Comparison of ENCODE assay signal across 1 cellular context in genomic region chr4:184351560-184352451, GRCh38.
TF ChIP-seq lines count a peak whose summit lies in the region.

No MANE protein-coding gene starts in this region.

TF ChIP-seq in IMR-90, 13 proteins besides CTCF, POLR2A, EP300 and RAD21 (continued from another document):
- TF ChIP-seq CEBPB (IDR thresholded peaks at IDR 0.05; ENCODE audit: low read depth, low read length) (no peak), SMC3 (IDR thresholded peaks at IDR 0.05; ENCODE audit: low read depth, low read length) (no peak), CHD1 (IDR thresholded peaks at IDR 0.05; ENCODE audit: low read depth, low read length) (no peak), FOS (IDR thresholded peaks at IDR 0.05; ENCODE audit: low read depth, low read length) (no peak), RCOR1 (IDR thresholded peaks at IDR 0.05; ENCODE audit: insufficient replicate concordance, low read length) (no peak), ELK1 (IDR thresholded peaks at IDR 0.05; ENCODE audit: borderline replicate concordance, low read depth, low read length) (no peak), MAFK (IDR thresholded peaks at IDR 0.05; ENCODE audit: low read depth, low read length) (no peak), MAZ (IDR thresholded peaks at IDR 0.05; ENCODE audit: borderline replicate concordance, low read depth, low read length) (no peak), RFX5 (IDR thresholded peaks at IDR 0.05; ENCODE audit: low read depth, low read length) (no peak)
- TF ChIP-seq, protein P1, sequence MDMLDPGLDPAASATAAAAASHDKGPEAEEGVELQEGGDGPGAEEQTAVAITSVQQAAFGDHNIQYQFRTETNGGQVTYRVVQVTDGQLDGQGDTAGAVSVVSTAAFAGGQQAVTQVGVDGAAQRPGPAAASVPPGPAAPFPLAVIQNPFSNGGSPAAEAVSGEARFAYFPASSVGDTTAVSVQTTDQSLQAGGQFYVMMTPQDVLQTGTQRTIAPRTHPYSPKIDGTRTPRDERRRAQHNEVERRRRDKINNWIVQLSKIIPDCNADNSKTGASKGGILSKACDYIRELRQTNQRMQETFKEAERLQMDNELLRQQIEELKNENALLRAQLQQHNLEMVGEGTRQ (IDR thresholded peaks at IDR 0.05; ENCODE audit: low read depth, low read length) = no peak
